24 cellular contexts compared by ENCODE assay signal in genomic region chr7:103009466-103010219, GRCh38.
DNase-seq lines count a peak whose midpoint lies in the region; ATAC-seq, FAIRE-seq and TF ChIP-seq lines count a peak whose summit lies in the region.
"Had no signal": no experiment of that assay in that cellular context is flagged by ENCODE, and none has a peak within 500 bp of the region (broad histone marks: within the 10 kb centered on the region; RNA-seq: fewer than 3 reads in every experiment).

No MANE protein-coding gene starts in this region.

- no peaks in the 10 kb centered on the region; the same call in 1 of the 2 replicates for H3F3A ChIP-seq in MM.1S (ENCODE audit: insufficient read depth, low read length)
- H3F3A ChIP-seq in PC-3 (ENCODE audit: low read length, unreplicated experiment): no peaks in the 10 kb centered on the region

- TF ChIP-seq CTCF in MM.1S (IDR thresholded peaks at IDR 0.05; ENCODE audit: low read length) (no peak), colonic mucosa (IDR thresholded peaks at IDR 0.05) (no peak), pancreas (IDR thresholded peaks at IDR 0.05) (no peak), PC-3 (conservative IDR thresholded peaks at IDR 0.05; ENCODE audit: low read depth, low read length) (no peak)

- H3K27ac ChIP-seq in MM.1S (ENCODE audit: low read length) (peak overlapping the region; percentile 71), colonic mucosa (no peak overlapping the region), pancreas (no peak overlapping the region), PC-3 (ENCODE audit: low read length) (no peak overlapping the region)
- H3K27ac ChIP-seq: brain microvascular endothelial cell, HL-60 had no signal

- 73 to 76% methylated on average over 6 of the region's 6 CpGs for WGBS in pancreas, 2 donors

- no peak for FAIRE-seq in pancreas (lab: Jason Lieb, UNC)
- FAIRE-seq: GM12892 had no signal

- H3K9me3 ChIP-seq in MM.1S (replicated peaks; ENCODE audit: insufficient read depth, low read length) (no peaks in the 10 kb centered on the region), colonic mucosa (no peaks in the 10 kb centered on the region), pancreas (no peaks in the 10 kb centered on the region), PC-3 (ENCODE audit: low read length) (no peaks in the 10 kb centered on the region)

- H3K79me2 ChIP-seq in MM.1S (ENCODE audit: low read length): no peaks in the 10 kb centered on the region
- H3K79me2 ChIP-seq in PC-3 (ENCODE audit: low read length): no peaks in the 10 kb centered on the region

- H3K4me1 ChIP-seq in MM.1S (ENCODE audit: low read length) (peaks cover 17% of the 10 kb centered on the region), colonic mucosa (no peaks in the 10 kb centered on the region), pancreas (no peaks in the 10 kb centered on the region), PC-3 (ENCODE audit: insufficient read depth, low read length) (peaks cover 5% of the 10 kb centered on the region; the same call in 1 of the 2 replicates)

- H3K4me3 ChIP-seq in MM.1S (ENCODE audit: low read length): peak overlapping the region; percentile 36; the same call in 1 of the 2 replicates
- H3K4me3 ChIP-seq in colonic mucosa: no peak overlapping the region
- H3K4me3 ChIP-seq in pancreas: no peak overlapping the region
- H3K4me3 ChIP-seq in PC-3 (ENCODE audit: low read length): no peak overlapping the region

- CTCF ChIA-PET in PC-3 (lab: Charles Lee): no interaction called here

- ATAC-seq in pancreas (peak; percentile 48 to 72 (median 62)), PC-3 (no peak), HG02642 (IDR thresholded peaks at IDR 0.05; ENCODE audit: poor library complexity, unreplicated experiment) (no peak)
- ATAC-seq: activated naive CD8-positive, alpha-beta T cell treated with anti-CD3 and anti-CD28 coated beads, Interleukin-2, amount 50 U/mL, for 24 hours; naive thymus-derived CD8-positive, alpha-beta T cell had no signal

- DNase-seq in GF-D8 (lab: John Stamatoyannopoulos, UW) (peak; percentile 75), MM.1S (peak; percentile 91), colonic mucosa (peak; percentile 25), pancreas (peak in 5 of 6 donors; percentile 23 to 55 (median 39)), NCI-H510A (lab: John Stamatoyannopoulos, UW) (no peak), PC-3 (no peak), NOMO-1 treated with DMSO at 0.1 percent for 48 hours (lab: John Stamatoyannopoulos, UW; ENCODE audit: unreplicated experiment) (no peak)
- DNase-seq: activated CD4-positive, CD25-positive, alpha-beta regulatory T cell treated with anti-CD3 and anti-CD28 coated beads, Interleukin-2, amount 50 U/mL, for 72 hours; activated naive CD8-positive, alpha-beta T cell treated with anti-CD3 and anti-CD28 coated beads, Interleukin-2, amount 50 U/mL, for 24 hours; AML-193; brain microvascular endothelial cell; Calu3; cortex of kidney; HCEC 1CT; hypothalamus; mammary epithelial cell; NCI-H1092 treated with DMSO at 0.1 percent for 48 hours; NCI-H2107; NCI-H526 treated with DMSO at 0.1 percent for 48 hours; stimulated activated CD4-positive, alpha-beta T cell treated with anti-CD3 and anti-CD28 coated beads, Interleukin-1b, Interleukin-23, amount 100 ng/mL, for 48 hours had no signal

- intact Hi-C loops in colonic mucosa (cut with DNase I) (no loop called here), pancreas (cut with DNase I) (no loop called here), PC-3 (cut with micrococcal nuclease) (no loop called here)

- H3K9me2 ChIP-seq in MM.1S (replicated peaks; ENCODE audit: insufficient read depth, low read length): no peaks in the 10 kb centered on the region
- no peaks in the 10 kb centered on the region for H3K9me2 ChIP-seq in PC-3 (replicated peaks; ENCODE audit: low read length)

- H3K4me2 ChIP-seq in MM.1S (ENCODE audit: low read depth, low read length) (peak overlapping the region; percentile 61), PC-3 (ENCODE audit: low read length) (no peak overlapping the region)

- H3K36me3 ChIP-seq in MM.1S (replicated peaks; ENCODE audit: insufficient read depth, low read length): no peaks in the 10 kb centered on the region
- H3K36me3 ChIP-seq in colonic mucosa: no peaks in the 10 kb centered on the region
- H3K36me3 ChIP-seq in pancreas: no peaks in the 10 kb centered on the region
- H3K36me3 ChIP-seq in PC-3 (ENCODE audit: low read depth, low read length): no peaks in the 10 kb centered on the region
- H3K36me3 ChIP-seq: brain microvascular endothelial cell had no signal

- POLR2A ChIA-PET in PC-3 (lab: Charles Lee; ENCODE audit: unreplicated experiment): no interaction called here

- H3K9ac ChIP-seq in MM.1S (ENCODE audit: low read length): no peak overlapping the region; the same call in 1 of the 2 replicates
- no peak overlapping the region for H3K9ac ChIP-seq in colonic mucosa (ENCODE audit: low read depth in 2 of 2, low read length in 2 of 2)
- no peak overlapping the region for H3K9ac ChIP-seq in PC-3 (ENCODE audit: low read length)

- H4K20me1 ChIP-seq in MM.1S (ENCODE audit: insufficient read depth, low read length): no peaks in the 10 kb centered on the region
- H4K20me1 ChIP-seq in PC-3 (ENCODE audit: low read length): no peaks in the 10 kb centered on the region

- no peaks in the 10 kb centered on the region for H3K27me3 ChIP-seq in MM.1S (replicated peaks; ENCODE audit: insufficient read depth, low read length)
- no peaks in the 10 kb centered on the region for H3K27me3 ChIP-seq in colonic mucosa
- H3K27me3 ChIP-seq in pancreas: no peaks in the 10 kb centered on the region
- H3K27me3 ChIP-seq in PC-3 (ENCODE audit: low read length): no peaks in the 10 kb centered on the region
- H3K27me3 ChIP-seq: brain microvascular endothelial cell had no signal

- peak overlapping the region; percentile 79 for H2AFZ ChIP-seq in MM.1S (ENCODE audit: low read length)
- no peak overlapping the region for H2AFZ ChIP-seq in PC-3 (ENCODE audit: low read length)

- BruUV-seq in PC-3 (replicated peaks; lab: Mats Ljungman, UMichigan): no TSS peak

Comparison
In these comparisons a context has a peak if more than half of its experiments do, and no peak if none do; other contexts are left out.
1. DNase-seq: peak in GF-D8 (single experiment), MM.1S (single experiment), colonic mucosa (single experiment) and pancreas (5 of 6); none in NCI-H510A (single experiment), PC-3 (single experiment) and NOMO-1 treated with DMSO at 0.1 percent for 48 hours (single experiment).
2. ATAC-seq: peak in pancreas (4 of 4); none in PC-3 (single experiment) and HG02642 (single experiment).